ENCODE assay signal across 9 cellular contexts in genomic region chr14:65156568-65157366, GRCh38. TPM values are rescaled to one million over a fixed set of nuclear protein-coding genes. Genes with fewer than 3 reads are reported as not detected.
DNase-seq lines count a peak whose midpoint lies in the region; ATAC-seq and TF ChIP-seq lines count a peak whose summit lies in the region.
"Had no signal": no experiment of that assay in that cellular context is flagged by ENCODE, and none has a peak within 500 bp of the region (broad histone marks: within the 10 kb centered on the region; RNA-seq: fewer than 3 reads in every experiment).

No MANE protein-coding gene starts in this region.

- H3K36me3 ChIP-seq in colonic mucosa: no peaks in the 10 kb centered on the region

- no peaks in the 10 kb centered on the region for H3K9me3 ChIP-seq in colonic mucosa
- H3K9me3 ChIP-seq: A549 had no signal

- H3K4me3 ChIP-seq in colonic mucosa: no peak overlapping the region
- H3K4me3 ChIP-seq: A549 had no signal

- no peak overlapping the region for H3K9ac ChIP-seq in colonic mucosa (ENCODE audit: low read depth in 2 of 2, low read length in 2 of 2)

- peak overlapping the region; percentile 32 for H3K27ac ChIP-seq in colonic mucosa
- H3K27ac ChIP-seq: A549 had no signal

- intact Hi-C loops in colonic mucosa (cut with DNase I): no loop called here

- peak; percentile 50 for ATAC-seq in HG03520 (IDR thresholded peaks at IDR 0.05; ENCODE audit: unreplicated experiment)
- ATAC-seq in omental fat pad (ENCODE audit: low FRiP score): peak; percentile 85
- ATAC-seq: A549 had no signal

- H3K27me3 ChIP-seq in colonic mucosa: no peaks in the 10 kb centered on the region

- no peaks in the 10 kb centered on the region for H3K4me1 ChIP-seq in colonic mucosa
- H3K4me1 ChIP-seq: A549 had no signal

- no peak for TF ChIP-seq CTCF in colonic mucosa (IDR thresholded peaks at IDR 0.05)
- no peak for TF ChIP-seq CTCF in omental fat pad (IDR thresholded peaks at IDR 0.05)

- DNase-seq in SKM-1 treated with dmso at 0.1 percent for 144 hours (lab: John Stamatoyannopoulos, UW; ENCODE audit: unreplicated experiment): peak; percentile 40
- no peak for DNase-seq in SKM-1 (lab: John Stamatoyannopoulos, UW; ENCODE audit: unreplicated experiment)
- DNase-seq in colonic mucosa: no peak
- no peak for DNase-seq in omental fat pad (ENCODE audit: low spot score)
- no peak for DNase-seq in effector CD4-positive, alpha-beta T cell
- no peak for DNase-seq in cerebellum (ENCODE audit: low spot score)
- no peak for DNase-seq in NCI-H187 (lab: John Stamatoyannopoulos, UW)

RNA-seq across cellular contexts. Expression of gene MAX, which starts 54.5 kb away (rescaled TPM):
- 100 to 1,000 TPM in 1 of 2 donors, 10 to 100 TPM in 1; 91.1 to 107 TPM for total RNA-seq in colonic mucosa
- total RNA-seq in omental fat pad: 10 to 100 TPM; 38.6 to 69.8 (median 55.3) TPM
- 38.0 TPM for total RNA-seq in cerebellum
